1 cellular context compared by ENCODE assay signal in the genomic region with DNA sequence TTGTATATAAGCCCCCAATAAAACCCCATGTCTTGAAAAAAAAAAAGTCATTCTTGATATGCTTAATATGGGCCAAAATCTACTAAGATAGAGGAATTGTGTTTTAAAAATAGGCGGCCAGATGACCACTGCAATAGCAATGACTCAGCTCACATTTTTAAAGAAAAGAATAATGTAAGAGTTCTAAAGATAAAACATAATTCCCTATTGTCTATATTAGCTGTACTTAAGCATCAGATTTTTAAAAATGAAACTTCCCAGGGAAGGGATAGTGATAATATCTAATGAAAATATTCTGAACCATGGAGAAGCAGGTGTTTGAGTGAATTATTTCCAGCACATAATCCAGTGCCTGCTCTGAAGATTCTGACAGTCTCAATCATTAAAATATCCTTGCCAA.
A peak's percentile ranks its signal among the peaks of the same experiment; 100 is the strongest.
TF ChIP-seq lines count a peak whose summit lies in the region.

No MANE protein-coding gene starts in this region.

TF ChIP-seq in SK-N-SH, 30 proteins besides CTCF, POLR2A, EP300 and RAD21 (continued from another document):
- TF ChIP-seq, protein P1, sequence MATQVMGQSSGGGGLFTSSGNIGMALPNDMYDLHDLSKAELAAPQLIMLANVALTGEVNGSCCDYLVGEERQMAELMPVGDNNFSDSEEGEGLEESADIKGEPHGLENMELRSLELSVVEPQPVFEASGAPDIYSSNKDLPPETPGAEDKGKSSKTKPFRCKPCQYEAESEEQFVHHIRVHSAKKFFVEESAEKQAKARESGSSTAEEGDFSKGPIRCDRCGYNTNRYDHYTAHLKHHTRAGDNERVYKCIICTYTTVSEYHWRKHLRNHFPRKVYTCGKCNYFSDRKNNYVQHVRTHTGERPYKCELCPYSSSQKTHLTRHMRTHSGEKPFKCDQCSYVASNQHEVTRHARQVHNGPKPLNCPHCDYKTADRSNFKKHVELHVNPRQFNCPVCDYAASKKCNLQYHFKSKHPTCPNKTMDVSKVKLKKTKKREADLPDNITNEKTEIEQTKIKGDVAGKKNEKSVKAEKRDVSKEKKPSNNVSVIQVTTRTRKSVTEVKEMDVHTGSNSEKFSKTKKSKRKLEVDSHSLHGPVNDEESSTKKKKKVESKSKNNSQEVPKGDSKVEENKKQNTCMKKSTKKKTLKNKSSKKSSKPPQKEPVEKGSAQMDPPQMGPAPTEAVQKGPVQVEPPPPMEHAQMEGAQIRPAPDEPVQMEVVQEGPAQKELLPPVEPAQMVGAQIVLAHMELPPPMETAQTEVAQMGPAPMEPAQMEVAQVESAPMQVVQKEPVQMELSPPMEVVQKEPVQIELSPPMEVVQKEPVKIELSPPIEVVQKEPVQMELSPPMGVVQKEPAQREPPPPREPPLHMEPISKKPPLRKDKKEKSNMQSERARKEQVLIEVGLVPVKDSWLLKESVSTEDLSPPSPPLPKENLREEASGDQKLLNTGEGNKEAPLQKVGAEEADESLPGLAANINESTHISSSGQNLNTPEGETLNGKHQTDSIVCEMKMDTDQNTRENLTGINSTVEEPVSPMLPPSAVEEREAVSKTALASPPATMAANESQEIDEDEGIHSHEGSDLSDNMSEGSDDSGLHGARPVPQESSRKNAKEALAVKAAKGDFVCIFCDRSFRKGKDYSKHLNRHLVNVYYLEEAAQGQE (IDR thresholded peaks at IDR 0.05; ENCODE audit: low read depth, low read length), result no peak
- TF ChIP-seq JUND (IDR thresholded peaks at IDR 0.05), result peak; percentile 52
- TF ChIP-seq MXI1 (IDR thresholded peaks at IDR 0.05; ENCODE audit: low read depth, low read length), result no peak
- peak; percentile 75; the same call in 1 of the 2 replicates for TF ChIP-seq TCF12 (IDR thresholded peaks at IDR 0.05)
- no peak for TF ChIP-seq FOXJ3 (CRISPR knock-in tag; IDR thresholded peaks at IDR 0.05)
